ENCODE assay signal across 11 cellular contexts in genomic region chr1:200379431-200379755, GRCh38. TPM values are rescaled to one million over a fixed set of nuclear protein-coding genes. Genes with fewer than 3 reads are reported as not detected.
DNase-seq lines count a peak whose midpoint lies in the region; ATAC-seq and FAIRE-seq lines count a peak whose summit lies in the region.
"Had no signal": no experiment of that assay in that cellular context is flagged by ENCODE, and none has a peak within 500 bp of the region (broad histone marks: within the 10 kb centered on the region; RNA-seq: fewer than 3 reads in every experiment).

No MANE protein-coding gene starts in this region.

- H3K36me3 ChIP-seq in skeletal muscle satellite cell (ENCODE audit: insufficient read depth, low read length): no peaks in the 10 kb centered on the region

- peaks cover 0 to 2% (median 0%) of the 10 kb centered on the region in 4 donors for H3K4me1 Mint-ChIP-seq in naive thymus-derived CD8-positive, alpha-beta T cell
- H3K4me1 Mint-ChIP-seq: stimulated activated effector memory CD8-positive, alpha-beta T cell treated with anti-CD3 and anti-CD28 coated beads, Interleukin-12 subunit alpha, Interleukin-12 subunit beta, amount 100 ng/mL, for 72 hours had no signal

- DNase-seq in GM19239 (ENCODE audit: insufficient read length, low spot score) (no peak), RPMI7951 (ENCODE audit: low read depth) (peak; percentile 85), fibroblast of peridontal ligament (ENCODE audit: extremely low read depth) (peak; percentile 97), SK-N-DZ (ENCODE audit: low spot score) (no peak), cerebellum (ENCODE audit: low spot score) (no peak)
- DNase-seq in stimulated activated naive CD4-positive, alpha-beta T cell treated with Interleukin-2 at 50 U/mL for 16 hours (lab: John Stamatoyannopoulos, UW): no peak
- no peak for DNase-seq in naive thymus-derived CD8-positive, alpha-beta T cell
- DNase-seq: activated CD8-positive, alpha-beta T cell treated with anti-CD3 and anti-CD28 coated beads for 36 hours; DND-41 had no signal

- H3K27ac Mint-ChIP-seq in naive thymus-derived CD8-positive, alpha-beta T cell: no peak overlapping the region
- H3K27ac Mint-ChIP-seq: activated CD8-positive, alpha-beta T cell treated with anti-CD3 and anti-CD28 coated beads for 36 hours; stimulated activated effector memory CD8-positive, alpha-beta T cell treated with anti-CD3 and anti-CD28 coated beads, Interleukin-12 subunit alpha, Interleukin-12 subunit beta, amount 100 ng/mL, for 72 hours had no signal

- peak overlapping the region; percentile 64 for H3K9ac ChIP-seq in skeletal muscle satellite cell (ENCODE audit: low read depth, low read length)

- H3K9me3 Mint-ChIP-seq in naive thymus-derived CD8-positive, alpha-beta T cell: peaks cover 0 to 2% (median 0%) of the 10 kb centered on the region in 9 donors
- H3K9me3 Mint-ChIP-seq: activated CD8-positive, alpha-beta T cell treated with anti-CD3 and anti-CD28 coated beads for 36 hours; stimulated activated effector memory CD8-positive, alpha-beta T cell treated with anti-CD3 and anti-CD28 coated beads, Interleukin-12 subunit alpha, Interleukin-12 subunit beta, amount 100 ng/mL, for 72 hours had no signal

- H3K36me3 Mint-ChIP-seq in naive thymus-derived CD8-positive, alpha-beta T cell: no peaks in the 10 kb centered on the region
- H3K36me3 Mint-ChIP-seq: stimulated activated effector memory CD8-positive, alpha-beta T cell treated with anti-CD3 and anti-CD28 coated beads, Interleukin-12 subunit alpha, Interleukin-12 subunit beta, amount 100 ng/mL, for 72 hours had no signal

- no peak for ATAC-seq in naive thymus-derived CD8-positive, alpha-beta T cell
- ATAC-seq: activated CD8-positive, alpha-beta T cell treated with anti-CD3 and anti-CD28 coated beads for 36 hours; stimulated activated effector memory CD8-positive, alpha-beta T cell treated with anti-CD3 and anti-CD28 coated beads, Interleukin-12 subunit alpha, Interleukin-12 subunit beta, amount 100 ng/mL, for 72 hours had no signal

- POLR2A ChIA-PET in naive thymus-derived CD8-positive, alpha-beta T cell (lab: Charles Lee): no interaction called here

- peak overlapping the region; percentile 73 for H3K4me2 ChIP-seq in skeletal muscle satellite cell (ENCODE audit: low read length)

- peak overlapping the region; percentile 39 for H3K4me3 ChIP-seq in skeletal muscle satellite cell (ENCODE audit: low read length)

- no peaks in the 10 kb centered on the region for H3K27me3 ChIP-seq in skeletal muscle satellite cell (ENCODE audit: control insufficient read depth, insufficient read depth, low read length)

- no peak overlapping the region for H3K4me3 Mint-ChIP-seq in naive thymus-derived CD8-positive, alpha-beta T cell
- H3K4me3 Mint-ChIP-seq: activated CD8-positive, alpha-beta T cell treated with anti-CD3 and anti-CD28 coated beads for 36 hours; stimulated activated effector memory CD8-positive, alpha-beta T cell treated with anti-CD3 and anti-CD28 coated beads, Interleukin-12 subunit alpha, Interleukin-12 subunit beta, amount 100 ng/mL, for 72 hours had no signal

- FAIRE-seq in GM19239 (lab: Jason Lieb, UNC): peak; percentile 11

- H3K27me3 Mint-ChIP-seq in naive thymus-derived CD8-positive, alpha-beta T cell: no peaks in the 10 kb centered on the region
- H3K27me3 Mint-ChIP-seq: activated CD8-positive, alpha-beta T cell treated with anti-CD3 and anti-CD28 coated beads for 36 hours had no signal

- H3K9me3 ChIP-seq in skeletal muscle satellite cell (replicated peaks; ENCODE audit: low read length): no peaks in the 10 kb centered on the region

- H3K4me1 ChIP-seq in skeletal muscle satellite cell (ENCODE audit: control insufficient read depth, insufficient read depth, low read length): peaks cover 31% of the 10 kb centered on the region

RNA-seq across cellular contexts. Expression of gene ZNF281, which starts 30.4 kb away (rescaled TPM):
- total RNA-seq in RPMI7951 (2014; rRNA removed; shearing (Covaris generic)): 11.0 and 15.7 TPM in 2 replicates
- total RNA-seq in skeletal muscle satellite cell (2012; rRNA removed): 16.7 and 19.0 TPM in 2 replicates
- 14.8 and 15.3 TPM in 2 replicates for polyA plus RNA-seq in SK-N-DZ (2014; cell fraction: cytosol; rRNA removed)
- polyA plus RNA-seq in SK-N-DZ (2014; cell fraction: nucleus; rRNA removed): 12.2 and 13.3 TPM in 2 replicates
- total RNA-seq in cerebellum: 32.2 TPM
- total RNA-seq in naive thymus-derived CD8-positive, alpha-beta T cell: 10 to 100 TPM; 24.7 to 25.9 TPM
- polyA plus RNA-seq in naive thymus-derived CD8-positive, alpha-beta T cell: 10 to 100 TPM; 27.7 to 38.4 (median 28.5) TPM

Comparison
In these comparisons a context has a peak if more than half of its experiments do, and no peak if none do; other contexts are left out.
1. DNase-seq: peak in RPMI7951 (single experiment) and fibroblast of peridontal ligament (single experiment); none in GM19239 (single experiment), SK-N-DZ (single experiment), stimulated activated naive CD4-positive, alpha-beta T cell treated with Interleukin-2 at 50 U/mL for 16 hours (single experiment), cerebellum (single experiment) and naive thymus-derived CD8-positive, alpha-beta T cell (0 of 10).